Comparison of ENCODE assay signal across 17 cellular contexts in the genomic region with DNA sequence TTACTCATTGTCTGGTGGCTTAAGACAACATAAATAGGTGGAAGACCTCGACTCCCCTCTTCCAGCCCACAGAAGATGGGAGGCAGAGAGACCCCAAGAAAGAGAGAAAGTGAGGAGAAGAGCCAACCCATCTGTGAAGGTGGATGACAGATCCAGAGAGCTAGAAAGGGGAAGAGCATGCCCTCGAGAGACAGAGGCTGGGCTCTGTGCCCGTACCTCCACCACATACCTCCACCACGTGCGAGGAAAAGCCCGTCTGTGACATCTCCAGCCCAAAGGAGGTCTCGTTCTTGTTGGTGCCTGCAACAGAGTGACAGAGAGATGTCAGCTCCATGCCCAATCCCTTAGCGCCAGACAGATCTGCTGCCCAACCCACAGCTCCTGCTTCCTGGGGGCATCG.
"Had no signal": no experiment of that assay in that cellular context is flagged by ENCODE, and none has a peak within 500 bp of the region (broad histone marks: within the 10 kb centered on the region; RNA-seq: fewer than 3 reads in every experiment).

No MANE protein-coding gene starts in this region.

- H3K27ac ChIP-seq: lower lobe of right lung, SJCRH30, upper lobe of left lung had no signal

- ATAC-seq: lower lobe of right lung had no signal

- H3K36me3 Mint-ChIP-seq: activated naive CD4-positive, alpha-beta T cell treated with anti-CD3 and anti-CD28 coated beads, Interleukin-2, amount 50 U/mL, for 24 hours; brain; mesothelial cell of epicardium had no signal

- H3K36me3 ChIP-seq: lower lobe of right lung, SJCRH30, upper lobe of left lung had no signal

- H3K9me3 Mint-ChIP-seq: activated CD4-positive, alpha-beta T cell treated with anti-CD3 and anti-CD28 coated beads, Interleukin-2, amount 10 ng/mL, durations not matched to agents 7 days and 5 days; activated naive CD4-positive, alpha-beta T cell treated with anti-CD3 and anti-CD28 coated beads, Interleukin-2, amount 50 U/mL, for 24 hours; brain; mesothelial cell of epicardium; neural crest cell; stimulated activated naive CD8-positive, alpha-beta T cell treated with anti-CD3 and anti-CD28 coated beads, Interleukin-15, Interleukin-2, amounts not matched to agents 100 ng/mL and 50 ng/mL, for 24 hours had no signal

- H3K9me3 ChIP-seq: lower lobe of right lung, SJCRH30, upper lobe of left lung had no signal

- H3K4me3 Mint-ChIP-seq: activated CD4-positive, alpha-beta T cell treated with anti-CD3 and anti-CD28 coated beads, Interleukin-2, amount 10 ng/mL, durations not matched to agents 7 days and 5 days; activated naive CD4-positive, alpha-beta T cell treated with anti-CD3 and anti-CD28 coated beads, Interleukin-2, amount 50 U/mL, for 24 hours; brain; mesothelial cell of epicardium; neural crest cell; stimulated activated naive CD8-positive, alpha-beta T cell treated with anti-CD3 and anti-CD28 coated beads, Interleukin-15, Interleukin-2, amounts not matched to agents 100 ng/mL and 50 ng/mL, for 24 hours had no signal

- H3K27ac Mint-ChIP-seq: activated CD4-positive, alpha-beta T cell treated with anti-CD3 and anti-CD28 coated beads, Interleukin-2, amount 10 ng/mL, durations not matched to agents 7 days and 5 days; activated naive CD4-positive, alpha-beta T cell treated with anti-CD3 and anti-CD28 coated beads, Interleukin-2, amount 50 U/mL, for 24 hours; mesothelial cell of epicardium; progenitor cell of endocrine pancreas; stimulated activated naive CD8-positive, alpha-beta T cell treated with anti-CD3 and anti-CD28 coated beads, Interleukin-15, Interleukin-2, amounts not matched to agents 100 ng/mL and 50 ng/mL, for 24 hours had no signal

- H3K4me3 ChIP-seq: lower lobe of right lung, SJCRH30, upper lobe of left lung had no signal

- H3K27me3 ChIP-seq: SJCRH30, upper lobe of left lung had no signal

- H3K27me3 Mint-ChIP-seq: activated naive CD4-positive, alpha-beta T cell treated with anti-CD3 and anti-CD28 coated beads, Interleukin-2, amount 50 U/mL, for 24 hours; stimulated activated naive CD8-positive, alpha-beta T cell treated with anti-CD3 and anti-CD28 coated beads, Interleukin-15, Interleukin-2, amounts not matched to agents 100 ng/mL and 50 ng/mL, for 24 hours had no signal

- DNase-seq: activated CD4-positive, alpha-beta T cell treated with anti-CD3 and anti-CD28 coated beads, Interleukin-2, amount 10 ng/mL, durations not matched to agents 7 days and 5 days; activated CD8-positive, alpha-beta memory T cell treated with anti-CD3 and anti-CD28 coated beads for 24 hours; activated gamma-delta T cell; amniotic stem cell; central memory CD4-positive, alpha-beta T cell; cortex of kidney; effector CD4-positive, alpha-beta T cell; lower lobe of right lung; SJCRH30; T1000; upper lobe of left lung had no signal
